In genomic region chr9:129435272-129435671, GRCh38 we compare ENCODE assay signal across 18 cellular contexts.
DNase-seq lines count a peak whose midpoint lies in the region; ATAC-seq and TF ChIP-seq lines count a peak whose summit lies in the region.
"Had no signal": no experiment of that assay in that cellular context is flagged by ENCODE, and none has a peak within 500 bp of the region (broad histone marks: within the 10 kb centered on the region; RNA-seq: fewer than 3 reads in every experiment).

No MANE protein-coding gene starts in this region.

- no peaks in the 10 kb centered on the region for H3F3A ChIP-seq in OCI-LY1 (ENCODE audit: insufficient read depth, low read length)

- H3K27me3 ChIP-seq in OCI-LY1 (ENCODE audit: insufficient read depth, low read length) (peaks cover 9% of the 10 kb centered on the region; the same call in 1 of the 2 replicates), vagina (no peaks in the 10 kb centered on the region)
- H3K27me3 ChIP-seq in naive thymus-derived CD4-positive, alpha-beta T cell (ENCODE audit: control insufficient read depth in 2 of 2, insufficient read depth in 2 of 2, low read length in 2 of 2): peaks cover 5 to 8% of the 10 kb centered on the region in 2 donors
- H3K27me3 ChIP-seq: BE2C had no signal

- no peak overlapping the region for H3K27ac Mint-ChIP-seq in natural killer cell
- H3K27ac Mint-ChIP-seq in natural killer cell treated with Interleukin-12 subunit alpha and Interleukin-12 subunit beta and Interleukin-15 and Interleukin-18, amount 100 ng/mL, for 72 hours: no peak overlapping the region
- H3K27ac Mint-ChIP-seq in naive thymus-derived CD4-positive, alpha-beta T cell: no peak overlapping the region

- TF ChIP-seq CTCF in natural killer cell (IDR thresholded peaks at IDR 0.05) (no peak), OCI-LY1 (IDR thresholded peaks at IDR 0.05; ENCODE audit: low read length) (no peak), vagina (IDR thresholded peaks at IDR 0.05) (no peak), GM10266 (IDR thresholded peaks at IDR 0.05; ENCODE audit: control insufficient read depth, insufficient read depth, low read depth, missing control alignments) (no peak)

- H3K9me3 ChIP-seq in OCI-LY1 (ENCODE audit: low read length) (no peaks in the 10 kb centered on the region), vagina (no peaks in the 10 kb centered on the region)
- no peaks in the 10 kb centered on the region for H3K9me3 ChIP-seq in naive thymus-derived CD4-positive, alpha-beta T cell (ENCODE audit: control insufficient read depth in 2 of 3, low read length in 3 of 3)
- H3K9me3 ChIP-seq: BE2C had no signal

- H3K27ac ChIP-seq in OCI-LY1 (ENCODE audit: low read depth, low read length, poor library complexity, severe bottlenecking) (peak overlapping the region; percentile 46), vagina (peak overlapping the region; percentile 86)
- H3K27ac ChIP-seq in naive thymus-derived CD4-positive, alpha-beta T cell (ENCODE audit: low read depth, low read length): no peak overlapping the region

- H3K27me3 Mint-ChIP-seq in natural killer cell (ENCODE audit: low read depth in 2 of 2): peaks cover 34 to 44% of the 10 kb centered on the region in 2 donors
- peaks cover 25 to 27% of the 10 kb centered on the region in 2 donors for H3K27me3 Mint-ChIP-seq in natural killer cell treated with Interleukin-12 subunit alpha and Interleukin-12 subunit beta and Interleukin-15 and Interleukin-18, amount 100 ng/mL, for 72 hours
- peaks cover 27 to 59% (median 29%) of the 10 kb centered on the region in 5 donors for H3K27me3 Mint-ChIP-seq in naive thymus-derived CD4-positive, alpha-beta T cell

- TF ChIP-seq POLR2A in vagina (IDR thresholded peaks at IDR 0.05): no peak

- POLR2A ChIA-PET in naive thymus-derived CD4-positive, alpha-beta T cell (lab: Charles Lee): interaction anchor here (0.7 kb wide), 1 partner anchor 8 kb away, joined by 3 read pairs; no protein-coding TSS in a partner anchor

- no peak overlapping the region for H2AFZ ChIP-seq in OCI-LY1 (ENCODE audit: low read length)

- no peaks in the 10 kb centered on the region for H3K36me3 Mint-ChIP-seq in natural killer cell
- H3K36me3 Mint-ChIP-seq in natural killer cell treated with Interleukin-12 subunit alpha and Interleukin-12 subunit beta and Interleukin-15 and Interleukin-18, amount 100 ng/mL, for 72 hours: no peaks in the 10 kb centered on the region
- peaks cover 0 to 3% (median 0%) of the 10 kb centered on the region in 5 donors for H3K36me3 Mint-ChIP-seq in naive thymus-derived CD4-positive, alpha-beta T cell

- no peaks in the 10 kb centered on the region for H3K9me3 Mint-ChIP-seq in natural killer cell
- H3K9me3 Mint-ChIP-seq in natural killer cell treated with Interleukin-12 subunit alpha and Interleukin-12 subunit beta and Interleukin-15 and Interleukin-18, amount 100 ng/mL, for 72 hours: no peaks in the 10 kb centered on the region
- peaks cover 0 to 6% (median 0%) of the 10 kb centered on the region in 11 donors for H3K9me3 Mint-ChIP-seq in naive thymus-derived CD4-positive, alpha-beta T cell

- H3K79me2 ChIP-seq in OCI-LY1 (ENCODE audit: insufficient read depth, low read length): no peaks in the 10 kb centered on the region

- H3K4me3 ChIP-seq in OCI-LY1 (ENCODE audit: low read depth, low read length, poor library complexity, severe bottlenecking) (no peak overlapping the region), vagina (no peak overlapping the region)
- no peak overlapping the region for H3K4me3 ChIP-seq in naive thymus-derived CD4-positive, alpha-beta T cell (ENCODE audit: low read length)

- no peak overlapping the region for H3K4me2 ChIP-seq in OCI-LY1 (ENCODE audit: low read length)

- H3K4me1 Mint-ChIP-seq in natural killer cell: peaks cover 33 to 34% of the 10 kb centered on the region in 2 donors
- H3K4me1 Mint-ChIP-seq in natural killer cell treated with Interleukin-12 subunit alpha and Interleukin-12 subunit beta and Interleukin-15 and Interleukin-18, amount 100 ng/mL, for 72 hours (ENCODE audit: low read depth in 2 of 2): peaks cover 13 to 15% of the 10 kb centered on the region in 2 donors
- peaks cover 16 to 29% (median 21%) of the 10 kb centered on the region in 7 donors for H3K4me1 Mint-ChIP-seq in naive thymus-derived CD4-positive, alpha-beta T cell

- DNase-seq in natural killer cell: no peak
- no peak for DNase-seq in natural killer cell treated with Interleukin-12 subunit alpha and Interleukin-12 subunit beta and Interleukin-15 and Interleukin-18, amount 100 ng/mL, for 72 hours (ENCODE audit: low spot score)
- no peak for DNase-seq in naive thymus-derived CD4-positive, alpha-beta T cell
- no peak for DNase-seq in vagina (ENCODE audit: extremely low spot score in 2 of 2)
- DNase-seq in medulla oblongata (ENCODE audit: extremely low spot score): no peak
- no peak for DNase-seq in GM10266 (ENCODE audit: extremely low spot score)
- no peak for DNase-seq in GM19240 (ENCODE audit: insufficient read length, low spot score)
- DNase-seq: BE2C; HCEC 1CT; IMR-90; NCI-H1436; NCI-H2081; NCI-H226; NCI-H526; NK-92 treated with Interleukin-12 subunit alpha and Interleukin-12 subunit beta, amount 100 ng/mL, for 24 hours; Right ventricle myocardium superior had no signal

- no peaks in the 10 kb centered on the region for H3K9me2 ChIP-seq in OCI-LY1 (ENCODE audit: low read depth, low read length)

- H4K20me1 ChIP-seq in OCI-LY1 (ENCODE audit: insufficient read depth, low read length): no peaks in the 10 kb centered on the region

- H3K4me1 ChIP-seq in OCI-LY1 (ENCODE audit: insufficient read depth, low read length, severe bottlenecking) (peaks cover 11% of the 10 kb centered on the region), vagina (peaks cover 22% of the 10 kb centered on the region)
- H3K4me1 ChIP-seq in naive thymus-derived CD4-positive, alpha-beta T cell (ENCODE audit: control insufficient read depth in 2 of 2, insufficient read depth in 2 of 2, low read length in 2 of 2): peaks cover 10 to 19% of the 10 kb centered on the region in 2 donors

- peak overlapping the region; percentile 53 for H3K4me3 Mint-ChIP-seq in natural killer cell
- H3K4me3 Mint-ChIP-seq in natural killer cell treated with Interleukin-12 subunit alpha and Interleukin-12 subunit beta and Interleukin-15 and Interleukin-18, amount 100 ng/mL, for 72 hours: no peak overlapping the region
- H3K4me3 Mint-ChIP-seq in naive thymus-derived CD4-positive, alpha-beta T cell: peak overlapping the region in 7 of 10 donors; percentile 25 to 89 (median 46)

- no peak for ATAC-seq in natural killer cell
- no peak for ATAC-seq in natural killer cell treated with Interleukin-12 subunit alpha and Interleukin-12 subunit beta and Interleukin-15 and Interleukin-18, amount 100 ng/mL, for 72 hours
- no peak for ATAC-seq in naive thymus-derived CD4-positive, alpha-beta T cell
- ATAC-seq: SK-N-SH treated with all-trans-retinoic acid at 6 μM for 48 hours had no signal

- H3K36me3 ChIP-seq in OCI-LY1 (ENCODE audit: insufficient read depth, low read length) (no peaks in the 10 kb centered on the region), vagina (no peaks in the 10 kb centered on the region)
- no peaks in the 10 kb centered on the region for H3K36me3 ChIP-seq in naive thymus-derived CD4-positive, alpha-beta T cell (ENCODE audit: control insufficient read depth in 2 of 3, insufficient read depth in 3 of 3, low read length in 3 of 3)
- H3K36me3 ChIP-seq: BE2C had no signal

- intact Hi-C loops in natural killer cell (cut with micrococcal nuclease): no loop called here
- intact Hi-C loops in naive thymus-derived CD4-positive, alpha-beta T cell (cut with micrococcal nuclease): no loop called here
- intact Hi-C loops in vagina (cut with DNase I): no loop called here

- CTCF ChIA-PET in naive thymus-derived CD4-positive, alpha-beta T cell (lab: Charles Lee): no interaction called here

- H3K9ac ChIP-seq in OCI-LY1 (ENCODE audit: low read length): no peak overlapping the region
